Comparison of ENCODE assay signal across 9 cellular contexts in genomic region chr6:15444881-15445280, GRCh38.
DNase-seq lines count a peak whose midpoint lies in the region; TF ChIP-seq lines count a peak whose summit lies in the region.
"Had no signal": no experiment of that assay in that cellular context is flagged by ENCODE, and none has a peak within 500 bp of the region (broad histone marks: within the 10 kb centered on the region; RNA-seq: fewer than 3 reads in every experiment).

No MANE protein-coding gene starts in this region.

- H3K36me3 ChIP-seq in WERI-Rb-1: no peaks in the 10 kb centered on the region; the same call in 1 of the 2 replicates
- H3K36me3 ChIP-seq in stomach: no peaks in the 10 kb centered on the region

- TF ChIP-seq CTCF in WERI-Rb-1 (IDR thresholded peaks at IDR 0.05; ENCODE audit: low read depth, low read length) (peak; percentile 69), stomach (IDR thresholded peaks at IDR 0.05) (no peak)

- no peaks in the 10 kb centered on the region for H3K9me3 ChIP-seq in WERI-Rb-1 (ENCODE audit: severe bottlenecking)
- H3K9me3 ChIP-seq in stomach: no peaks in the 10 kb centered on the region

- intact Hi-C loops in stomach (cut with DNase I; ENCODE audit: low total_unique reads): no loop called here

- peak; percentile 15 for DNase-seq in NCI-H510A treated with DMSO at 0.1 percent for 48 hours (lab: John Stamatoyannopoulos, UW)
- DNase-seq in NCI-H510A (lab: John Stamatoyannopoulos, UW): no peak
- DNase-seq in NCI-H1694 (lab: John Stamatoyannopoulos, UW): peak; percentile 73
- peak; percentile 91 for DNase-seq in WERI-Rb-1
- DNase-seq in retina: peak; percentile 32
- DNase-seq in GM03348 (ENCODE audit: low spot score): no peak
- DNase-seq in ureter (ENCODE audit: low spot score): no peak
- DNase-seq in stomach: no peak
- DNase-seq: SW 1271 had no signal

- H3K27me3 ChIP-seq in WERI-Rb-1 (ENCODE audit: insufficient read depth, low read depth, severe bottlenecking) (no peaks in the 10 kb centered on the region), stomach (no peaks in the 10 kb centered on the region)

- no peak for TF ChIP-seq EP300 in stomach (IDR thresholded peaks at IDR 0.05)

- H3K4me3 ChIP-seq in WERI-Rb-1 (ENCODE audit: low read depth, low read length) (no peak overlapping the region), stomach (no peak overlapping the region)

- H3K27ac ChIP-seq in WERI-Rb-1 (no peak overlapping the region), stomach (no peak overlapping the region)

- H3K4me1 ChIP-seq in stomach: peaks cover 0 to 77% (median 42%) of the 10 kb centered on the region in 4 donors

- TF ChIP-seq POLR2A in stomach (IDR thresholded peaks at IDR 0.05): no peak

- 64 to 74% (median 69%) methylated on average over 2 to 3 of the region's 3 CpGs for WGBS in stomach, 5 donors

Comparison
In these comparisons a context has a peak if more than half of its experiments do, and no peak if none do; other contexts are left out.
1. DNase-seq: peak in NCI-H510A treated with DMSO at 0.1 percent for 48 hours (single experiment), NCI-H1694 (single experiment), WERI-Rb-1 (single experiment) and retina (single experiment); none in NCI-H510A (single experiment), GM03348 (single experiment), ureter (single experiment) and stomach (single experiment).